ENCODE assay signal across 16 cellular contexts in the genomic region with DNA sequence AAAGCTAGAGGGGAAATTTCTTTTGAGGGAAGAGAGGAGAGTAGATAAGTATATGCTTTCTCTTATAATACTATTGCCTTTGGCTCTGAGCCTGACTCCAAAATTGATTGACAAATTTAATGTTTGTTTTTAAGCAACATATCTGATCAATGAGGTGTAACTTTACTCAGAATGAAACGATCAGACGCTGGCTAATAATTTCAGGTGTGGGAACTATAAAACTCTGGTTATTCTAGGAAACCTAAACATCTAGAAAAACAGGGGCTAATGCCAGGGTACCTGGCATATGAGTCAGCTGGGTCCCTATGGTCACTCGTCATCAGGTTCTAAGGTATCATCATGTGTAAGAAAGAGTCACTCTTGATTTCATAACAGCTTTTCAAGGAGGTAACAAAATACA.
DNase-seq lines count a peak whose midpoint lies in the region; ATAC-seq and TF ChIP-seq lines count a peak whose summit lies in the region.
"Had no signal": no experiment of that assay in that cellular context is flagged by ENCODE, and none has a peak within 500 bp of the region (broad histone marks: within the 10 kb centered on the region; RNA-seq: fewer than 3 reads in every experiment).

No MANE protein-coding gene starts in this region.

- H3K36me3 ChIP-seq in HEK293 (ENCODE audit: control insufficient read depth in 2 of 2, insufficient read depth in 1 of 2, low read length in 2 of 2) (no peaks in the 10 kb centered on the region; a peak in 1 of 3 replicates), RWPE2 (ENCODE audit: low read depth) (0 out of 2 replicates have a peak, but pooled peaks cover 3% of the 10 kb centered on the region), right lobe of liver (no peaks in the 10 kb centered on the region)

- H3K27me3 Mint-ChIP-seq in activated CD8-positive, alpha-beta T cell treated with anti-CD3 and anti-CD28 coated beads for 36 hours, result no peaks in the 10 kb centered on the region

- H3K4me3 ChIP-seq in HEK293 (ENCODE audit: low read depth, low read length) (no peak overlapping the region), RWPE2 (ENCODE audit: severe bottlenecking) (no peak overlapping the region), right lobe of liver (no peak overlapping the region)
- H3K4me3 ChIP-seq: BLaER1 treated with 17β-estradiol and CSF1 and Interleukin-3, amounts not matched to agents 10 nM and 100 nM; SJCRH30 had no signal

- H3K4me1 ChIP-seq in HEK293 (ENCODE audit: control insufficient read depth, insufficient read depth, low read length), result peaks cover 11% of the 10 kb centered on the region
- peaks cover 22% of the 10 kb centered on the region for H3K4me1 ChIP-seq in RWPE2 (ENCODE audit: insufficient read depth, poor library complexity, severe bottlenecking)
- peaks cover 14% of the 10 kb centered on the region for H3K4me1 ChIP-seq in foreskin keratinocyte
- peaks cover 0 to 11% (median 4%) of the 10 kb centered on the region in 4 donors for H3K4me1 ChIP-seq in right lobe of liver

- H3K27ac ChIP-seq in HEK293 (ENCODE audit: extremely low read depth, low read depth, low read length), result no peak overlapping the region
- peak overlapping the region; percentile 22 for H3K27ac ChIP-seq in RWPE2 (ENCODE audit: poor library complexity, severe bottlenecking)
- H3K27ac ChIP-seq in foreskin keratinocyte, result no peak overlapping the region
- H3K27ac ChIP-seq in right lobe of liver, result no peak overlapping the region
- H3K27ac ChIP-seq: BLaER1 treated with 17β-estradiol and CSF1 and Interleukin-3, amounts not matched to agents 10 nM and 100 nM; HL-60; RWPE1; SJCRH30 had no signal

- intact Hi-C loops in right lobe of liver (cut with DNase I), result no loop called here
- intact Hi-C loops in activated CD8-positive, alpha-beta T cell treated with anti-CD3 and anti-CD28 coated beads for 36 hours (cut with micrococcal nuclease), result no loop called here

- H3K27me3 ChIP-seq in RWPE2 (ENCODE audit: insufficient read depth, poor library complexity, severe bottlenecking) (no peaks in the 10 kb centered on the region), foreskin keratinocyte (no peaks in the 10 kb centered on the region), right lobe of liver (no peaks in the 10 kb centered on the region)
- H3K27me3 ChIP-seq: BLaER1 treated with 17β-estradiol and CSF1 and Interleukin-3, amounts not matched to agents 10 nM and 100 nM; SJCRH30 had no signal

- H3K9me3 ChIP-seq in HEK293 (ENCODE audit: control insufficient read depth, insufficient read depth, low read depth, low read length) (no peaks in the 10 kb centered on the region), RWPE2 (ENCODE audit: severe bottlenecking) (no peaks in the 10 kb centered on the region), right lobe of liver (no peaks in the 10 kb centered on the region)
- H3K9me3 ChIP-seq: SJCRH30 had no signal

- no peak for TF ChIP-seq POLR2A in right lobe of liver (IDR thresholded peaks at IDR 0.05)

- H3K27ac Mint-ChIP-seq in activated CD8-positive, alpha-beta T cell treated with anti-CD3 and anti-CD28 coated beads for 36 hours, result no peak overlapping the region
- H3K27ac Mint-ChIP-seq: CD8-positive, alpha-beta T cell had no signal

- DNase-seq in RWPE2 (ENCODE audit: low spot score) (no peak), foreskin keratinocyte (peak in 1 of 2 donors; percentile 35), right lobe of liver (no peak), hippocampal formation (lab: John Stamatoyannopoulos, UW) (no peak)
- DNase-seq in activated CD8-positive, alpha-beta T cell treated with anti-CD3 and anti-CD28 coated beads for 36 hours, result no peak
- DNase-seq: CD8-positive, alpha-beta T cell; IMR-90; NCI-H2171; NCI-H748 treated with DMSO at 0.1 percent for 48 hours; OCI-M1 had no signal

- POLR2A ChIA-PET in HEK293 (lab: Yijun Ruan, JAX), result no interaction called here
- POLR2A ChIA-PET in activated CD8-positive, alpha-beta T cell treated with anti-CD3 and anti-CD28 coated beads for 36 hours (lab: Charles Lee), result no interaction called here

- no peak overlapping the region for H3K4me3 Mint-ChIP-seq in activated CD8-positive, alpha-beta T cell treated with anti-CD3 and anti-CD28 coated beads for 36 hours
- H3K4me3 Mint-ChIP-seq: CD8-positive, alpha-beta T cell had no signal

- ATAC-seq in RWPE2 (ENCODE audit: low read depth) (peak; percentile 57), foreskin keratinocyte (peak; percentile 32), right lobe of liver (peak; percentile 49 to 84 (median 66)), GM18909 (IDR thresholded peaks at IDR 0.05; ENCODE audit: poor library complexity, unreplicated experiment) (no peak)
- ATAC-seq in activated CD8-positive, alpha-beta T cell treated with anti-CD3 and anti-CD28 coated beads for 36 hours, result no peak
- ATAC-seq: CD8-positive, alpha-beta T cell had no signal

- TF ChIP-seq CTCF in HEK293 (tag by site-specific recombination; IDR thresholded peaks at IDR 0.05), result no peak
- TF ChIP-seq CTCF in RWPE2 (IDR thresholded peaks at IDR 0.05; ENCODE audit: poor library complexity, severe bottlenecking), result no peak
- TF ChIP-seq CTCF in foreskin keratinocyte (conservative IDR thresholded peaks at IDR 0.05), result no peak
- TF ChIP-seq CTCF in right lobe of liver (IDR thresholded peaks at IDR 0.05), result no peak
- no peak for TF ChIP-seq CTCF in activated CD8-positive, alpha-beta T cell treated with anti-CD3 and anti-CD28 coated beads for 36 hours (IDR thresholded peaks at IDR 0.05)

- H3K9me3 Mint-ChIP-seq in activated CD8-positive, alpha-beta T cell treated with anti-CD3 and anti-CD28 coated beads for 36 hours, result no peaks in the 10 kb centered on the region
- H3K9me3 Mint-ChIP-seq: CD8-positive, alpha-beta T cell had no signal

- no peaks in the 10 kb centered on the region for H3K4me1 Mint-ChIP-seq in activated CD8-positive, alpha-beta T cell treated with anti-CD3 and anti-CD28 coated beads for 36 hours (ENCODE audit: low read depth)

- H3K36me3 Mint-ChIP-seq in activated CD8-positive, alpha-beta T cell treated with anti-CD3 and anti-CD28 coated beads for 36 hours (ENCODE audit: low read depth), result peaks cover 26% of the 10 kb centered on the region

- CTCF ChIA-PET in HEK293 (lab: Yijun Ruan, JAX), result interaction anchor here (0.5 to 0.7 kb wide), 2 partner anchors 484 to 782 kb away, joined by 3 read pairs; no protein-coding TSS in a partner anchor
- CTCF ChIA-PET in activated CD8-positive, alpha-beta T cell treated with anti-CD3 and anti-CD28 coated beads for 36 hours (lab: Charles Lee), result no interaction called here

- WGBS in right lobe of liver (ENCODE audit: insufficient coverage, low coverage, low lambda C conversion rate, missing lambda C conversion rate), result 23% methylated on average over 3 of the region's 3 CpGs

TF ChIP-seq in HEK293, 187 proteins besides CTCF, POLR2A, EP300 and RAD21:
- TF ChIP-seq ZNF404 (tag by site-specific recombination; IDR thresholded peaks at IDR 0.05) (no peak), ZNF157 (tag by site-specific recombination; IDR thresholded peaks at IDR 0.05) (no peak), ZFP41 (tag by site-specific recombination; IDR thresholded peaks at IDR 0.05; ENCODE audit: borderline replicate concordance) (no peak), ZNF292 (tag by site-specific recombination; IDR thresholded peaks at IDR 0.05; ENCODE audit: borderline replicate concordance, low read depth) (no peak)
- TF ChIP-seq, protein P1, sequence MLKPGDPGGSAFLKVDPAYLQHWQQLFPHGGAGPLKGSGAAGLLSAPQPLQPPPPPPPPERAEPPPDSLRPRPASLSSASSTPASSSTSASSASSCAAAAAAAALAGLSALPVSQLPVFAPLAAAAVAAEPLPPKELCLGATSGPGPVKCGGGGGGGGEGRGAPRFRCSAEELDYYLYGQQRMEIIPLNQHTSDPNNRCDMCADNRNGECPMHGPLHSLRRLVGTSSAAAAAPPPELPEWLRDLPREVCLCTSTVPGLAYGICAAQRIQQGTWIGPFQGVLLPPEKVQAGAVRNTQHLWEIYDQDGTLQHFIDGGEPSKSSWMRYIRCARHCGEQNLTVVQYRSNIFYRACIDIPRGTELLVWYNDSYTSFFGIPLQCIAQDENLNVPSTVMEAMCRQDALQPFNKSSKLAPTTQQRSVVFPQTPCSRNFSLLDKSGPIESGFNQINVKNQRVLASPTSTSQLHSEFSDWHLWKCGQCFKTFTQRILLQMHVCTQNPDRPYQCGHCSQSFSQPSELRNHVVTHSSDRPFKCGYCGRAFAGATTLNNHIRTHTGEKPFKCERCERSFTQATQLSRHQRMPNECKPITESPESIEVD (tag by site-specific recombination; IDR thresholded peaks at IDR 0.05), result peak; percentile 12; the same call in 1 of the 2 replicates

Comparison
In these comparisons a context has a peak if more than half of its experiments do, and no peak if none do; other contexts are left out.
1. ATAC-seq: peak in RWPE2 (single experiment), foreskin keratinocyte (single experiment) and right lobe of liver (4 of 4); none in GM18909 (single experiment) and activated CD8-positive, alpha-beta T cell treated with anti-CD3 and anti-CD28 coated beads for 36 hours (single experiment).